ENCODE assay signal across 8 cellular contexts in the genomic region with DNA sequence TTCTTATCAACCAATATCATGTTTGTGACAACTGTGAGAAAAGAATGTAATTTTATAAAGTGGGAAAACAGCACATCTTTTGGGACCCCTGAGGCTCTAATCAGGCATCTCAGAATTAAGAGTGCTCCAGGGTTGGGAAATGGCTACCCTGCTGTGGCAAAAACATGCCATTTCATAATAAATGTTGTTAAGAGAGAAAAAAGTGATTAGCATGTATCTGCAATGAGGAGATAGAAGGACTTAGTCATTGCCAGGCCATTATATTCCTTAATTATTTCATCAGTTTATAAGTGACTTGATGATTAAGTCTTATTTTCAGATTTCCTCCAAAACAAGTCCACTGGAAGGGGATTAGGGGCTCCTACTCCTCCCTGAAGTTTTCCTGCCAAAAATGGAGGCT. TPM values are rescaled to one million over a fixed set of nuclear protein-coding genes. Genes with fewer than 3 reads are reported as not detected.
DNase-seq lines count a peak whose midpoint lies in the region; TF ChIP-seq lines count a peak whose summit lies in the region.
"Not testable (repeated sequence)": the region's sequence is repeated elsewhere in the genome, so short reads cannot be mapped to it uniquely, and the experiment has no call there.

No MANE protein-coding gene starts in this region.

- CTCF ChIA-PET in CD4-positive, alpha-beta memory T cell (lab: Charles Lee; ENCODE audit: partially characterized antibody): interaction anchor here (1.0 to 1.3 kb wide), 2 partner anchors 19 to 350 kb away, joined by 5 read pairs; no protein-coding TSS in a partner anchor

- H3K9me3 Mint-ChIP-seq in CD4-positive, alpha-beta memory T cell; T-helper 1 cell treated with Interleukin-12 subunit alpha and Interleukin-12 subunit beta and Interleukin-4 antibody, amounts not matched to agents 30 μg/mL and 1 μg/mL, for 36 hours: not testable (repeated sequence)

- H3K36me3 ChIP-seq in CD4-positive, alpha-beta memory T cell (ENCODE audit: insufficient read depth, low read length); kidney epithelial cell (ENCODE audit: control insufficient read depth, insufficient read depth, low read length); neutrophil; thymus (ENCODE audit: control insufficient read depth, insufficient read depth): not testable (repeated sequence)

- TF ChIP-seq CTCF in kidney epithelial cell (IDR thresholded peaks at IDR 0.05; ENCODE audit: insufficient read depth, low read length, poor library complexity, severe bottlenecking); neutrophil (IDR thresholded peaks at IDR 0.05): not testable (repeated sequence)

- intact Hi-C loops in CD4-positive, alpha-beta memory T cell (cut with micrococcal nuclease): not testable (repeated sequence)

- H3K4me1 Mint-ChIP-seq in CD4-positive, alpha-beta memory T cell: peaks cover 31 to 67% (median 40%) of the 10 kb centered on the region in 4 donors
- H3K4me1 Mint-ChIP-seq in T-helper 1 cell treated with Interleukin-12 subunit alpha and Interleukin-12 subunit beta and Interleukin-4 antibody, amounts not matched to agents 30 μg/mL and 1 μg/mL, for 36 hours (ENCODE audit: low read depth): peaks cover 43% of the 10 kb centered on the region

- peak overlapping the region in 1 of 2 donors; percentile 58 for H3K4me3 ChIP-seq in CD4-positive, alpha-beta memory T cell (ENCODE audit: low read length in 2 of 2)
- H3K4me3 ChIP-seq in Jurkat, Clone E6-1 (ENCODE audit: low read length): peak overlapping the region; percentile 66
- H3K4me3 ChIP-seq in kidney epithelial cell (ENCODE audit: low read depth, low read length) (peak overlapping the region; percentile 20), neutrophil (ENCODE audit: low read depth in 1 of 2, low read length in 1 of 2) (peak overlapping the region; percentile 90), thymus (ENCODE audit: low read length) (peak overlapping the region; percentile 84)

- H3K27ac ChIP-seq in CD4-positive, alpha-beta memory T cell (ENCODE audit: low read depth, low read length): peak overlapping the region; percentile 86
- H3K27ac ChIP-seq in adipose tissue (ENCODE audit: low read depth, low read length): peak overlapping the region; percentile 1
- peak overlapping the region; percentile 94 for H3K27ac ChIP-seq in epithelial cell of prostate
- H3K27ac ChIP-seq in neutrophil: peak overlapping the region; percentile 98
- H3K27ac ChIP-seq in thymus (ENCODE audit: low read depth): peak overlapping the region; percentile 74

- not testable (repeated sequence) for H3K27me3 ChIP-seq in CD4-positive, alpha-beta memory T cell (ENCODE audit: insufficient read depth, low read length); kidney epithelial cell (ENCODE audit: control insufficient read depth, insufficient read depth, low read length); neutrophil; thymus (ENCODE audit: control insufficient read depth, insufficient read depth)

- peaks cover 0 to 21% of the 10 kb centered on the region in 2 donors for H3K36me3 Mint-ChIP-seq in CD4-positive, alpha-beta memory T cell
- peaks cover 28% of the 10 kb centered on the region for H3K36me3 Mint-ChIP-seq in T-helper 1 cell treated with Interleukin-12 subunit alpha and Interleukin-12 subunit beta and Interleukin-4 antibody, amounts not matched to agents 30 μg/mL and 1 μg/mL, for 36 hours (ENCODE audit: low read depth)

- peaks cover 47% of the 10 kb centered on the region for H3K4me1 ChIP-seq in CD4-positive, alpha-beta memory T cell (ENCODE audit: insufficient read depth, low read length)
- peaks cover 58 to 59% of the 10 kb centered on the region in 2 experiments for H3K4me1 ChIP-seq in neutrophil (ENCODE audit: control insufficient read depth in 1 of 2, insufficient read depth in 1 of 2, low read depth in 1 of 2, low read length in 1 of 2)
- H3K4me1 ChIP-seq in thymus (ENCODE audit: control insufficient read depth, insufficient read depth, low read length): not testable (repeated sequence)

- peak overlapping the region; percentile 84 to 98 (median 96) for H3K4me3 Mint-ChIP-seq in CD4-positive, alpha-beta memory T cell
- H3K4me3 Mint-ChIP-seq in T-helper 1 cell treated with Interleukin-12 subunit alpha and Interleukin-12 subunit beta and Interleukin-4 antibody, amounts not matched to agents 30 μg/mL and 1 μg/mL, for 36 hours: peak overlapping the region; percentile 88

- POLR2A ChIA-PET in CD4-positive, alpha-beta memory T cell (lab: Charles Lee; ENCODE audit: partially characterized antibody): interaction anchor here (0.7 to 9.6 kb wide), 5 partner anchors 19 to 275 kb away, joined by 5 to 198 read pairs (median 68); no protein-coding TSS in a partner anchor

- peak overlapping the region; percentile 93 to 100 (median 98) for H3K27ac Mint-ChIP-seq in CD4-positive, alpha-beta memory T cell
- H3K27ac Mint-ChIP-seq in T-helper 1 cell treated with Interleukin-12 subunit alpha and Interleukin-12 subunit beta and Interleukin-4 antibody, amounts not matched to agents 30 μg/mL and 1 μg/mL, for 36 hours: peak overlapping the region; percentile 98

- not testable (repeated sequence) for H3K9me3 ChIP-seq in CD4-positive, alpha-beta memory T cell (ENCODE audit: control insufficient read depth in 1 of 2, low read length in 2 of 2); neutrophil; thymus (ENCODE audit: control insufficient read depth)

- not testable (repeated sequence) for DNase-seq in CD4-positive, alpha-beta memory T cell; Jurkat, Clone E6-1 (ENCODE audit: low read depth, low spot score); epithelial cell of prostate (ENCODE audit: low read depth, low spot score); kidney epithelial cell (ENCODE audit: low read depth)

- not testable (repeated sequence) for H3K27me3 Mint-ChIP-seq in CD4-positive, alpha-beta memory T cell; T-helper 1 cell treated with Interleukin-12 subunit alpha and Interleukin-12 subunit beta and Interleukin-4 antibody, amounts not matched to agents 30 μg/mL and 1 μg/mL, for 36 hours (ENCODE audit: low read depth)

RNA-seq across cellular contexts. Expression of gene ZNF217, which starts 3.1 kb away (rescaled TPM):
- 100 to 1,000 TPM; 100 to 111 TPM for total RNA-seq in CD4-positive, alpha-beta memory T cell
- 10 to 100 TPM; 11.6 to 28.6 TPM for polyA plus RNA-seq in CD4-positive, alpha-beta memory T cell
- 20.9 TPM for polyA plus RNA-seq in Jurkat, Clone E6-1 (2012; ENCODE audit: insufficient read depth, insufficient read length)
- polyA plus RNA-seq in adipose tissue (10 to 100 TPM in 1 of 3 donors, 1 to 10 TPM in 2; 5.7 to 17.0 (median 8.4) TPM), thymus (26.5 TPM)
- 40.0 and 40.8 TPM in 2 replicates for total RNA-seq in kidney epithelial cell

Comparison
In these comparisons a context has a peak if more than half of its experiments do, and no peak if none do; other contexts are left out.
1. H3K27ac ChIP-seq: peak in every context shown above with its lines; median percentile 98 in neutrophil; 94 in epithelial cell of prostate; 86 in CD4-positive, alpha-beta memory T cell; 74 in thymus; 1 in adipose tissue.